In genomic region chr4:5651089-5651488, GRCh38 we compare ENCODE assay signal across 36 cellular contexts. TPM values are rescaled to one million over a fixed set of nuclear protein-coding genes. Genes with fewer than 3 reads are reported as not detected.
"Had no signal": no experiment of that assay in that cellular context is flagged by ENCODE, and none has a peak within 500 bp of the region (broad histone marks: within the 10 kb centered on the region; RNA-seq: fewer than 3 reads in every experiment).

No MANE protein-coding gene starts in this region.

- H3K4me3 ChIP-seq: MG63 had no signal

- H3K36me3 ChIP-seq: MG63 had no signal

- DNase-seq: Karpas-422, Kasumi-1, MG63, MM.1S, MV-4-11, NCI-H1048, NCI-H1092, NCI-H1092 treated with DMSO at 0.1 percent for 48 hours, NCI-H1105, NCI-H1105 treated with DMSO at 0.1 percent for 48 hours, NCI-H1417, NCI-H1417 treated with DMSO at 0.1 percent for 48 hours, NCI-H1436, NCI-H1436 treated with DMSO at 0.1 percent for 48 hours, NCI-H146, NCI-H1694, NCI-H1694 treated with DMSO at 0.1 percent for 48 hours, NCI-H187, NCI-H187 treated with DMSO at 0.1 percent for 48 hours, NCI-H1930, NCI-H2029, NCI-H2081, NCI-H2081 treated with DMSO at 0.1 percent for 48 hours, NCI-H2107, NCI-H2171, NCI-H2171 treated with DMSO at 0.1 percent for 48 hours, NCI-H2227 treated with DMSO at 0.1 percent for 48 hours, NCI-H226, NCI-H345, NCI-H446, NCI-H446 treated with DMSO at 0.1 percent for 48 hours, NCI-H510A, NCI-H510A treated with DMSO at 0.1 percent for 48 hours, NCI-H524, NCI-H524 treated with DMSO at 0.1 percent for 48 hours had no signal

- H3K27me3 ChIP-seq: MG63 had no signal

- H3K9me3 ChIP-seq: MG63 had no signal

RNA-seq across cellular contexts. Expression of gene EVC2, which starts 57.3 kb away (rescaled TPM):
- total RNA-seq: NCI-H460 had no signal
